8 cellular contexts compared by ENCODE assay signal in the genomic region with DNA sequence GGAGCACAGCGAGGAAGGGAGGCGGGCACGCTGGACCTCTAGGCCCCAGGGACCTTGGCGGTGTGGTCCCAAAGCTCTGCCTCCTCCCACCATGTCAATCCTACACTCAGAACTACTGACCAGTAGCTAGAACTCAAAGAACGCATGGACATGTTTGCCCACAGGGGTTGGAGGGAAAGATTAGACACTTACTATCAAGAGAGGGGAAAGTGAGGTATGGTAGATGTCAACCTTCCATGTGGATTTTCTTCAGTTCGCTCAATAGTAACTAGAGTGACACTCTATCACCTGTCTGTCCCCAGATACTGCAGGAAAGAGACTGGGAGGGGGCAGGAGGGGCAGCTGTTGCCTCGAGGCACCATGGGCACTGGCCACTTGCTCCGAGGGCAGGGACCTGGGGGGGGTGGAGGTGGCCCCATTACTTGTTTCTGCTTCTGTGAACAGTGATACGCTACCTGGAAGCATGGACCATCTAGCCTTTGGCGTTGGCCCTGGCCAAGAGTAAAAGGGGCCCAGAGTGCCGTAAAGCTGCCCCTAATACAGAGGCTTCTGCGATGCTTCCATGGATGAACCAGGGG. TPM values are rescaled to one million over a fixed set of nuclear protein-coding genes. Genes with fewer than 3 reads are reported as not detected.
A peak's percentile ranks its signal among the peaks of the same experiment; 100 is the strongest.
DNase-seq lines count a peak whose midpoint lies in the region; TF ChIP-seq lines count a peak whose summit lies in the region.

No MANE protein-coding gene starts in this region.

- peaks cover 51% of the 10 kb centered on the region for H3F3A ChIP-seq in neural progenitor cell (ENCODE audit: low read depth)

- H3K79me2 ChIP-seq in neural progenitor cell (ENCODE audit: low read depth) = peaks cover 98% of the 10 kb centered on the region

- H3K27me3 ChIP-seq in effector memory CD4-positive, alpha-beta T cell (replicated peaks; ENCODE audit: control insufficient read depth, insufficient read depth, low read length, poor library complexity, severe bottlenecking) = no peaks in the 10 kb centered on the region
- H3K27me3 ChIP-seq in neural progenitor cell = no peaks in the 10 kb centered on the region

- no peaks in the 10 kb centered on the region for H3K9me3 ChIP-seq in effector memory CD4-positive, alpha-beta T cell (ENCODE audit: control insufficient read depth, low read length)
- H3K9me3 ChIP-seq in neural progenitor cell (ENCODE audit: low read depth) = no peaks in the 10 kb centered on the region

- peak overlapping the region; percentile 79 for H3K4me3 ChIP-seq in NB4 (ENCODE audit: low read depth, low read length)
- peak overlapping the region; percentile 92 for H3K4me3 ChIP-seq in effector memory CD4-positive, alpha-beta T cell (ENCODE audit: insufficient read depth, low read depth, low read length, poor library complexity, severe bottlenecking)
- peak overlapping the region; percentile 99 for H3K4me3 ChIP-seq in neural progenitor cell

- peak overlapping the region; percentile 57 for H3K27ac Mint-ChIP-seq in neural progenitor cell

- H3K4me2 ChIP-seq in neural progenitor cell = peak overlapping the region; percentile 97

- peaks cover 58% of the 10 kb centered on the region for H3K4me1 ChIP-seq in effector memory CD4-positive, alpha-beta T cell (ENCODE audit: control insufficient read depth, insufficient read depth, low read length, poor library complexity, severe bottlenecking)
- peaks cover 26% of the 10 kb centered on the region for H3K4me1 ChIP-seq in neural progenitor cell

- peaks cover 95% of the 10 kb centered on the region for H4K20me1 ChIP-seq in neural progenitor cell (ENCODE audit: low read depth)

- H3K27ac ChIP-seq in C4-2B = peak overlapping the region; percentile 97
- H3K27ac ChIP-seq in effector memory CD4-positive, alpha-beta T cell (ENCODE audit: insufficient read depth, low read length, poor library complexity, severe bottlenecking) = peak overlapping the region; percentile 93
- H3K27ac ChIP-seq in neural progenitor cell = no peak overlapping the region

- H3K9ac ChIP-seq in neural progenitor cell = no peak overlapping the region

- H3K4me3 Mint-ChIP-seq in neural progenitor cell = peak overlapping the region; percentile 94

- peaks cover 2% of the 10 kb centered on the region for H3K27me3 Mint-ChIP-seq in neural progenitor cell (ENCODE audit: insufficient read depth, low read depth)

- H2AFZ ChIP-seq in neural progenitor cell (replicated peaks) = no peak overlapping the region

- no peaks in the 10 kb centered on the region for H3K36me3 ChIP-seq in effector memory CD4-positive, alpha-beta T cell (ENCODE audit: control insufficient read depth, insufficient read depth, low read length)
- H3K36me3 ChIP-seq in neural progenitor cell = no peaks in the 10 kb centered on the region

- peaks cover 2% of the 10 kb centered on the region for H3K36me3 Mint-ChIP-seq in neural progenitor cell

- TF ChIP-seq CTCF in C4-2B (conservative IDR thresholded peaks at IDR 0.05) (no peak), NB4 (IDR thresholded peaks at IDR 0.05; ENCODE audit: low read depth, low read length) (no peak), neural progenitor cell (IDR thresholded peaks at IDR 0.05) (no peak)

- no peaks in the 10 kb centered on the region for H3K9me3 Mint-ChIP-seq in neural progenitor cell

- TF ChIP-seq POLR2A in NB4 (IDR thresholded peaks at IDR 0.05; ENCODE audit: extremely low read depth, insufficient read length) = no peak

- H3K4me1 Mint-ChIP-seq in neural progenitor cell = peaks cover 52% of the 10 kb centered on the region

- DNase-seq in NB4 (ENCODE audit: low read depth) = no peak
- DNase-seq in effector memory CD4-positive, alpha-beta T cell = no peak
- no peak for DNase-seq in neural progenitor cell (ENCODE audit: low spot score)
- no peak for DNase-seq in NCI-H1048 (lab: John Stamatoyannopoulos, UW)
- no peak for DNase-seq in MV-4-11 (lab: John Stamatoyannopoulos, UW)
- no peak for DNase-seq in LoVo (ENCODE audit: low spot score)
- no peak for DNase-seq in NCI-H1694 treated with DMSO at 0.1 percent for 48 hours (lab: John Stamatoyannopoulos, UW)

RNA-seq across cellular contexts. Expression of gene DIDO1, which starts 0.9 kb away (rescaled TPM):
- 64.5 and 68.5 TPM in 2 replicates for total RNA-seq in neural progenitor cell (ENCODE audit: low replicate concordance)

RNA-seq across cellular contexts. Expression of gene GID8, which starts 10.7 kb away (rescaled TPM):
- 48.7 and 50.0 TPM in 2 replicates for total RNA-seq in neural progenitor cell (ENCODE audit: low replicate concordance)

RNA-seq across cellular contexts. Expression of gene SLC17A9, which starts 25.3 kb away (rescaled TPM):
- 0.17 and 0.74 TPM in 2 replicates for total RNA-seq in neural progenitor cell (ENCODE audit: low replicate concordance)
